Comparison of ENCODE assay signal across 9 cellular contexts in the genomic region with DNA sequence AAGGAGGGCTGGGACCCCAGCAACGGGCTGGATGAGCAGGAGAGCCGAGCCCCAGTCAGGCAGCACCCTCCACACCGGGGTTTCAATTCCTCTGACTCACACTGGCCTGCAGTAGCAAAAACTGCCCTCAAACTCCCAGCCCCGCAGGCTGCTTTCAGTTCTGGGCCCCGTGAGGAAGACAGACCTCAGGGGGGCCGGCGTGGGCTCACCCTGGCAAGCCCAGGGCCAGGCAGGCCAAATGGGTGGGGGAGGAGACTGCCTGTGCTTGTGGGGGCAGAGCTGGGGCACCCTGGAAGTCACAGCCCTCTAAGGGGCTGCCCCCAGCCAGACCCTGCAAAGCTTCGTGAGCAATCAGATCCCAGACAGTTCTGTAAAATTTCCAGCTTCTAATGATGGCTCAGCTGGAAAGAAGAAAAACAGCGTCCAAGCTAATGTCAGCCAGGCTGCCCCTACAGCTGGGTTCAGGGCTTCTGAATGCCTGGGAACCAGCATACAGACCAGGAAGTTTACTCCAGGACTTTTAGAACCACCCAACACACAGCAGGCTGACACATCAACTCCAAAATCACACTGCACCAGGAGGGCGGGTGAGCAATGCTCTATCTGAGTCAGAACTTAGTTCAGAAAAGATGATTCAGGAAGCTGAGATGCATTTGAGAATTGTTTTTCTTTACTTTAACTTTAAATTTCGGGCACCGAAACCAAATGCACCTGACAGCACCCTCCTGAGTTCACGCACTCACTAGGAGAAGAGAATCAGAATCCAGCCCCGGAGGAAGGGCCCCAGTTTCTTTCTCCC. TPM values are rescaled to one million over a fixed set of nuclear protein-coding genes. Genes with fewer than 3 reads are reported as not detected.
DNase-seq lines count a peak whose midpoint lies in the region; ATAC-seq and TF ChIP-seq lines count a peak whose summit lies in the region.
"Had no signal": no experiment of that assay in that cellular context is flagged by ENCODE, and none has a peak within 500 bp of the region (broad histone marks: within the 10 kb centered on the region; RNA-seq: fewer than 3 reads in every experiment).

No MANE protein-coding gene starts in this region.

- no peaks in the 10 kb centered on the region for H3K4me1 Mint-ChIP-seq in type B pancreatic cell (ENCODE audit: unreplicated experiment)

- H3K27me3 Mint-ChIP-seq in type B pancreatic cell: no peaks in the 10 kb centered on the region

- no peak for TF ChIP-seq CTCF in type B pancreatic cell (conservative IDR thresholded peaks at IDR 0.05)

- no peak overlapping the region for H3K27ac Mint-ChIP-seq in type B pancreatic cell

- H3K4me3 Mint-ChIP-seq in type B pancreatic cell: no peak overlapping the region

- H3K36me3 Mint-ChIP-seq in type B pancreatic cell: peaks cover 4% of the 10 kb centered on the region

- H3K9me3 Mint-ChIP-seq in type B pancreatic cell: no peaks in the 10 kb centered on the region

- no peak for TF ChIP-seq POLR2A in erythroblast (IDR thresholded peaks at IDR 0.05; ENCODE audit: low read length)

- peak; percentile 45 for ATAC-seq in HG02852 (IDR thresholded peaks at IDR 0.05; ENCODE audit: unreplicated experiment)
- peak; percentile 52; the same call in 2 of the 3 replicates for ATAC-seq in SK-N-SH treated with all-trans-retinoic acid at 6 μM for 48 hours

- peak; percentile 66 for DNase-seq in stimulated activated CD4-positive, alpha-beta T cell treated with anti-CD3 and anti-CD28 coated beads, Interleukin-15, amount 100 ng/mL, for 24 hours
- no peak for DNase-seq in stimulated activated CD4-positive, alpha-beta T cell treated with anti-CD3 and anti-CD28 coated beads, Interleukin-12 subunit alpha, Interleukin-12 subunit beta, amount 100 ng/mL, for 4 hours
- DNase-seq in germinal center (ENCODE audit: low spot score): peak; percentile 60
- DNase-seq in erythroblast (lab: John Stamatoyannopoulos, UW): no peak
- DNase-seq in type B pancreatic cell (ENCODE audit: extremely low spot score, unreplicated experiment): no peak
- no peak for DNase-seq in NCI-H1930 (lab: John Stamatoyannopoulos, UW)

TF ChIP-seq in SK-N-SH treated with all-trans-retinoic acid at 6 μM for 48 hours, 23 proteins besides CTCF, POLR2A, EP300 and RAD21:
- TF ChIP-seq ISL1 (CRISPR knock-in tag; IDR thresholded peaks at IDR 0.05) (no peak), TCF4 (CRISPR knock-in tag; IDR thresholded peaks at IDR 0.05; ENCODE audit: borderline replicate concordance) (no peak), ZFP3 (CRISPR knock-in tag; IDR thresholded peaks at IDR 0.05) (no peak), ESRRG (CRISPR knock-in tag; IDR thresholded peaks at IDR 0.05) (no peak), TOX (CRISPR knock-in tag; IDR thresholded peaks at IDR 0.05; ENCODE audit: borderline replicate concordance) (no peak), BACH2 (CRISPR knock-in tag; IDR thresholded peaks at IDR 0.05; ENCODE audit: borderline replicate concordance) (no peak), ZNF565 (CRISPR knock-in tag; conservative IDR thresholded peaks at IDR 0.05; ENCODE audit: low read depth) (no peak), PPARA (CRISPR knock-in tag; IDR thresholded peaks at IDR 0.05; ENCODE audit: borderline replicate concordance) (no peak), ZC3H10 (CRISPR knock-in tag; IDR thresholded peaks at IDR 0.05) (no peak), ZNF70 (CRISPR knock-in tag; IDR thresholded peaks at IDR 0.05) (no peak)
- TF ChIP-seq, protein P1, sequence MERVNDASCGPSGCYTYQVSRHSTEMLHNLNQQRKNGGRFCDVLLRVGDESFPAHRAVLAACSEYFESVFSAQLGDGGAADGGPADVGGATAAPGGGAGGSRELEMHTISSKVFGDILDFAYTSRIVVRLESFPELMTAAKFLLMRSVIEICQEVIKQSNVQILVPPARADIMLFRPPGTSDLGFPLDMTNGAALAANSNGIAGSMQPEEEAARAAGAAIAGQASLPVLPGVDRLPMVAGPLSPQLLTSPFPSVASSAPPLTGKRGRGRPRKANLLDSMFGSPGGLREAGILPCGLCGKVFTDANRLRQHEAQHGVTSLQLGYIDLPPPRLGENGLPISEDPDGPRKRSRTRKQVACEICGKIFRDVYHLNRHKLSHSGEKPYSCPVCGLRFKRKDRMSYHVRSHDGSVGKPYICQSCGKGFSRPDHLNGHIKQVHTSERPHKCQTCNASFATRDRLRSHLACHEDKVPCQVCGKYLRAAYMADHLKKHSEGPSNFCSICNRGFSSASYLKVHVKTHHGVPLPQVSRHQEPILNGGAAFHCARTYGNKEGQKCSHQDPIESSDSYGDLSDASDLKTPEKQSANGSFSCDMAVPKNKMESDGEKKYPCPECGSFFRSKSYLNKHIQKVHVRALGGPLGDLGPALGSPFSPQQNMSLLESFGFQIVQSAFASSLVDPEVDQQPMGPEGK (CRISPR knock-in tag; IDR thresholded peaks at IDR 0.05; ENCODE audit: borderline replicate concordance): no peak
- TF ChIP-seq, protein P2, sequence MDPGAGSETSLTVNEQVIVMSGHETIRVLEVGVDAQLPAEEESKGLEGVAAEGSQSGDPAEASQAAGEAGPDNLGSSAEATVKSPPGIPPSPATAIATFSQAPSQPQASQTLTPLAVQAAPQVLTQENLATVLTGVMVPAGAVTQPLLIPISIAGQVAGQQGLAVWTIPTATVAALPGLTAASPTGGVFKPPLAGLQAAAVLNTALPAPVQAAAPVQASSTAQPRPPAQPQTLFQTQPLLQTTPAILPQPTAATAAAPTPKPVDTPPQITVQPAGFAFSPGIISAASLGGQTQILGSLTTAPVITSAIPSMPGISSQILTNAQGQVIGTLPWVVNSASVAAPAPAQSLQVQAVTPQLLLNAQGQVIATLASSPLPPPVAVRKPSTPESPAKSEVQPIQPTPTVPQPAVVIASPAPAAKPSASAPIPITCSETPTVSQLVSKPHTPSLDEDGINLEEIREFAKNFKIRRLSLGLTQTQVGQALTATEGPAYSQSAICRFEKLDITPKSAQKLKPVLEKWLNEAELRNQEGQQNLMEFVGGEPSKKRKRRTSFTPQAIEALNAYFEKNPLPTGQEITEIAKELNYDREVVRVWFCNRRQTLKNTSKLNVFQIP (CRISPR knock-in tag; IDR thresholded peaks at IDR 0.05; ENCODE audit: borderline replicate concordance, low read depth): no peak
- TF ChIP-seq, protein P3, sequence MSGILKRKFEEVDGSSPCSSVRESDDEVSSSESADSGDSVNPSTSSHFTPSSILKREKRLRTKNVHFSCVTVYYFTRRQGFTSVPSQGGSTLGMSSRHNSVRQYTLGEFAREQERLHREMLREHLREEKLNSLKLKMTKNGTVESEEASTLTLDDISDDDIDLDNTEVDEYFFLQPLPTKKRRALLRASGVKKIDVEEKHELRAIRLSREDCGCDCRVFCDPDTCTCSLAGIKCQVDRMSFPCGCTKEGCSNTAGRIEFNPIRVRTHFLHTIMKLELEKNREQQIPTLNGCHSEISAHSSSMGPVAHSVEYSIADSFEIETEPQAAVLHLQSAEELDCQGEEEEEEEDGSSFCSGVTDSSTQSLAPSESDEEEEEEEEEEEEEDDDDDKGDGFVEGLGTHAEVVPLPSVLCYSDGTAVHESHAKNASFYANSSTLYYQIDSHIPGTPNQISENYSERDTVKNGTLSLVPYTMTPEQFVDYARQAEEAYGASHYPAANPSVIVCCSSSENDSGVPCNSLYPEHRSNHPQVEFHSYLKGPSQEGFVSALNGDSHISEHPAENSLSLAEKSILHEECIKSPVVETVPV (CRISPR knock-in tag; IDR thresholded peaks at IDR 0.05): no peak

RNA-seq across cellular contexts. Expression of a gene that starts 34.7 kb away (rescaled TPM):
- total RNA-seq in type B pancreatic cell (ENCODE audit: low replicate concordance): 91.6 and 97.1 TPM in 2 replicates

RNA-seq across cellular contexts. Expression of a gene that starts 43.8 kb away (rescaled TPM):
- total RNA-seq in type B pancreatic cell (ENCODE audit: low replicate concordance): 0.19 TPM in 2 replicates
- total RNA-seq: temporal lobe had no signal

Comparison
In these comparisons a context has a peak if more than half of its experiments do, and no peak if none do; other contexts are left out.
1. DNase-seq: peak in stimulated activated CD4-positive, alpha-beta T cell treated with anti-CD3 and anti-CD28 coated beads, Interleukin-15, amount 100 ng/mL, for 24 hours (single experiment) and germinal center (single experiment); none in stimulated activated CD4-positive, alpha-beta T cell treated with anti-CD3 and anti-CD28 coated beads, Interleukin-12 subunit alpha, Interleukin-12 subunit beta, amount 100 ng/mL, for 4 hours (single experiment), erythroblast (0 of 2), type B pancreatic cell (single experiment) and NCI-H1930 (0 of 2).